15 cellular contexts compared by ENCODE assay signal in genomic region chr9:116632990-116633441, GRCh38. TPM values are rescaled to one million over a fixed set of nuclear protein-coding genes. Genes with fewer than 3 reads are reported as not detected.
DNase-seq lines count a peak whose midpoint lies in the region; ATAC-seq and TF ChIP-seq lines count a peak whose summit lies in the region.
"Had no signal": no experiment of that assay in that cellular context is flagged by ENCODE, and none has a peak within 500 bp of the region (broad histone marks: within the 10 kb centered on the region; RNA-seq: fewer than 3 reads in every experiment).

No MANE protein-coding gene starts in this region.

- POLR2A ChIA-PET in SK-N-SH (lab: Yijun Ruan, JAX) = no interaction called here

- no peaks in the 10 kb centered on the region for H3K79me2 ChIP-seq in SK-N-SH (ENCODE audit: insufficient read depth)

- peak overlapping the region; percentile 47 for H3K4me2 ChIP-seq in SK-N-SH

- TF ChIP-seq EP300 in SK-N-SH (IDR thresholded peaks at IDR 0.05; ENCODE audit: borderline replicate concordance in 1 of 2, low read depth in 1 of 2, low read length in 1 of 2) (peak; percentile 40 to 77; a peak in 2 of 4 replicates), suprapubic skin (IDR thresholded peaks at IDR 0.05) (no peak)

- no peak for TF ChIP-seq CTCF in SK-N-SH (IDR thresholded peaks at IDR 0.05)
- TF ChIP-seq CTCF in suprapubic skin (IDR thresholded peaks at IDR 0.05) = no peak
- TF ChIP-seq CTCF in lower lobe of right lung (IDR thresholded peaks at IDR 0.05) = no peak

- peaks cover 13% of the 10 kb centered on the region for H3K36me3 Mint-ChIP-seq in activated naive CD8-positive, alpha-beta T cell treated with anti-CD3 and anti-CD28 coated beads, Interleukin-2, amount 50 U/mL, for 24 hours (ENCODE audit: low read depth)
- peaks cover 12% of the 10 kb centered on the region for H3K36me3 Mint-ChIP-seq in activated naive CD8-positive, alpha-beta T cell treated with anti-CD3 and anti-CD28 coated beads for 36 hours
- H3K36me3 Mint-ChIP-seq: brain had no signal

- peak; percentile 65 for ATAC-seq in activated naive CD8-positive, alpha-beta T cell treated with anti-CD3 and anti-CD28 coated beads, Interleukin-2, amount 50 U/mL, for 24 hours
- ATAC-seq in Right ventricle myocardium superior (ENCODE audit: poor library complexity) (peak; percentile 61), GM21723 (IDR thresholded peaks at IDR 0.05; ENCODE audit: unreplicated experiment) (no peak), lower lobe of right lung (no peak)

- H3K9ac ChIP-seq in SK-N-SH = no peak overlapping the region

- H3K4me1 ChIP-seq in SK-N-SH (ENCODE audit: control insufficient read depth in 1 of 2, insufficient read depth in 2 of 2, low read depth in 1 of 2, low read length in 1 of 2) (peaks cover 0 to 3% of the 10 kb centered on the region in 2 experiments; a peak in 3 of 4 replicates), suprapubic skin (peaks cover 5% of the 10 kb centered on the region), lower lobe of right lung (no peaks in the 10 kb centered on the region)
- H3K4me1 ChIP-seq: spleen, transverse colon had no signal

- H3K27me3 Mint-ChIP-seq in activated naive CD8-positive, alpha-beta T cell treated with anti-CD3 and anti-CD28 coated beads, Interleukin-2, amount 50 U/mL, for 24 hours = no peaks in the 10 kb centered on the region
- no peaks in the 10 kb centered on the region for H3K27me3 Mint-ChIP-seq in activated naive CD8-positive, alpha-beta T cell treated with anti-CD3 and anti-CD28 coated beads for 36 hours
- H3K27me3 Mint-ChIP-seq: brain had no signal

- H2AFZ ChIP-seq in SK-N-SH (ENCODE audit: low read depth) = no peak overlapping the region

- DNase-seq in activated naive CD8-positive, alpha-beta T cell treated with anti-CD3 and anti-CD28 coated beads, Interleukin-2, amount 50 U/mL, for 24 hours = no peak
- no peak for DNase-seq in activated naive CD8-positive, alpha-beta T cell treated with anti-CD3 and anti-CD28 coated beads for 36 hours
- DNase-seq in SK-N-SH (no peak), Right ventricle myocardium superior (no peak), suprapubic skin (ENCODE audit: low spot score in 2 of 2) (no peak), lower lobe of right lung (no peak), Kasumi-1 (lab: John Stamatoyannopoulos, UW) (no peak)
- DNase-seq: ACHN; activated CD4-positive, alpha-beta T cell treated with anti-CD3 and anti-CD28 coated beads, Interleukin-2, amount 50 U/mL, for 4 hours; mammary epithelial cell; MG63; spleen; transverse colon had no signal

- H3K4me1 Mint-ChIP-seq in activated naive CD8-positive, alpha-beta T cell treated with anti-CD3 and anti-CD28 coated beads, Interleukin-2, amount 50 U/mL, for 24 hours = peaks cover 6% of the 10 kb centered on the region
- peaks cover 4% of the 10 kb centered on the region for H3K4me1 Mint-ChIP-seq in activated naive CD8-positive, alpha-beta T cell treated with anti-CD3 and anti-CD28 coated beads for 36 hours

- H3K27ac ChIP-seq in SK-N-SH (ENCODE audit: low read depth in 2 of 2, low read length in 1 of 2) (peak overlapping the region in 1 of 2 experiments; percentile 55; a peak in 3 of 4 replicates), suprapubic skin (peak overlapping the region; percentile 69), lower lobe of right lung (no peak overlapping the region)
- H3K27ac ChIP-seq: spleen, transverse colon had no signal

- intact Hi-C loops in Right ventricle myocardium superior (cut with DNase I) (no loop called here), lower lobe of right lung (cut with DNase I) (no loop called here)

- no peak overlapping the region for H3K4me3 Mint-ChIP-seq in activated naive CD8-positive, alpha-beta T cell treated with anti-CD3 and anti-CD28 coated beads, Interleukin-2, amount 50 U/mL, for 24 hours
- H3K4me3 Mint-ChIP-seq in activated naive CD8-positive, alpha-beta T cell treated with anti-CD3 and anti-CD28 coated beads for 36 hours = no peak overlapping the region
- H3K4me3 Mint-ChIP-seq: brain had no signal

- TF ChIP-seq POLR2A in suprapubic skin (IDR thresholded peaks at IDR 0.05) = no peak

- H3K4me3 ChIP-seq in SK-N-SH (ENCODE audit: low read depth in 2 of 2, low read length in 1 of 2) (no peak overlapping the region), suprapubic skin (no peak overlapping the region), lower lobe of right lung (no peak overlapping the region)
- H3K4me3 ChIP-seq: MG63, spleen, transverse colon had no signal

- H3K9me3 Mint-ChIP-seq in activated naive CD8-positive, alpha-beta T cell treated with anti-CD3 and anti-CD28 coated beads, Interleukin-2, amount 50 U/mL, for 24 hours = no peaks in the 10 kb centered on the region
- no peaks in the 10 kb centered on the region for H3K9me3 Mint-ChIP-seq in activated naive CD8-positive, alpha-beta T cell treated with anti-CD3 and anti-CD28 coated beads for 36 hours
- H3K9me3 Mint-ChIP-seq: brain had no signal

- TF ChIP-seq RAD21 in SK-N-SH (IDR thresholded peaks at IDR 0.05; ENCODE audit: low read length) = no peak

- CTCF ChIA-PET in SK-N-SH (lab: Yijun Ruan, JAX) = interaction anchor here (1.1 to 1.2 kb wide), 2 partner anchors 61 to 1039 kb away, joined by 3 to 4 read pairs; no protein-coding TSS in a partner anchor

- WGBS in SK-N-SH (ENCODE audit: low lambda C conversion rate) = 40% methylated on average over 3 of the region's 3 CpGs
- 56% methylated on average over 3 of the region's 3 CpGs for WGBS in suprapubic skin

- no peaks in the 10 kb centered on the region for H4K20me1 ChIP-seq in SK-N-SH (ENCODE audit: insufficient read depth)

- no peaks in the 10 kb centered on the region for H3K36me3 ChIP-seq in SK-N-SH (replicated peaks in 1 of 2; ENCODE audit: control insufficient read depth in 1 of 2, insufficient read depth in 2 of 2, low read length in 1 of 2)
- H3K36me3 ChIP-seq in suprapubic skin = no peaks in the 10 kb centered on the region
- H3K36me3 ChIP-seq in lower lobe of right lung = no peaks in the 10 kb centered on the region
- H3K36me3 ChIP-seq: MG63, spleen, transverse colon had no signal

- H3K27ac Mint-ChIP-seq in activated naive CD8-positive, alpha-beta T cell treated with anti-CD3 and anti-CD28 coated beads, Interleukin-2, amount 50 U/mL, for 24 hours = no peak overlapping the region
- no peak overlapping the region for H3K27ac Mint-ChIP-seq in activated naive CD8-positive, alpha-beta T cell treated with anti-CD3 and anti-CD28 coated beads for 36 hours
- H3K27ac Mint-ChIP-seq: brain had no signal

- H3F3A ChIP-seq in SK-N-SH (replicated peaks; ENCODE audit: insufficient read depth) = peaks cover 3% of the 10 kb centered on the region

- H3K27me3 ChIP-seq in SK-N-SH (ENCODE audit: insufficient read depth) (no peaks in the 10 kb centered on the region), suprapubic skin (no peaks in the 10 kb centered on the region), lower lobe of right lung (ENCODE audit: low read depth) (no peaks in the 10 kb centered on the region)
- H3K27me3 ChIP-seq: MG63, spleen, transverse colon had no signal

- no peaks in the 10 kb centered on the region for H3K9me2 ChIP-seq in SK-N-SH

- no peaks in the 10 kb centered on the region for H3K9me3 ChIP-seq in SK-N-SH
- no peaks in the 10 kb centered on the region for H3K9me3 ChIP-seq in suprapubic skin
- no peaks in the 10 kb centered on the region for H3K9me3 ChIP-seq in lower lobe of right lung
- H3K9me3 ChIP-seq: MG63, spleen, transverse colon had no signal

TF ChIP-seq in SK-N-SH, 30 proteins besides CTCF, POLR2A, EP300 and RAD21 (continues in another document):
- TF ChIP-seq GATA2 (CRISPR knock-in tag; IDR thresholded peaks at IDR 0.05) (no peak), TCF12 (IDR thresholded peaks at IDR 0.05) (peak; percentile 96), EZH2phosphoT487 (IDR thresholded peaks at IDR 0.05; ENCODE audit: borderline replicate concordance, low read depth) (no peak), ZBTB33 (IDR thresholded peaks at IDR 0.05; ENCODE audit: borderline replicate concordance, low read depth) (no peak), RXRA (IDR thresholded peaks at IDR 0.05; ENCODE audit: borderline replicate concordance, low read depth) (peak; percentile 34; the same call in 1 of the 2 replicates), TEAD4 (IDR thresholded peaks at IDR 0.05; ENCODE audit: borderline replicate concordance, insufficient read depth) (peak; percentile 67; the same call in 1 of the 2 replicates), PBX3 (IDR thresholded peaks at IDR 0.05) (peak; percentile 97), ELF1 (IDR thresholded peaks at IDR 0.05) (no peak), POLR2AphosphoS5 (IDR thresholded peaks at IDR 0.05; ENCODE audit: low read depth, low read length) (peak; percentile 74; the same call in 1 of the 2 replicates), FOSL2 (IDR thresholded peaks at IDR 0.05; ENCODE audit: borderline replicate concordance, low read depth) (peak; percentile 78)

RNA-seq across cellular contexts. Expression of gene TRIM32, which starts 54.1 kb away (rescaled TPM):
- total RNA-seq in activated naive CD8-positive, alpha-beta T cell treated with anti-CD3 and anti-CD28 coated beads for 36 hours = 10 to 100 TPM; 11.1 to 13.7 TPM
- polyA plus RNA-seq in SK-N-SH (2012; rRNA removed) = 10.2 and 14.5 TPM in 2 replicates
- 9.6 and 11.7 TPM in 2 replicates for polyA plus RNA-seq in SK-N-SH (2012; cell fraction: cytosol; rRNA removed)
- polyA plus RNA-seq in SK-N-SH (2012; cell fraction: nucleus; rRNA removed) = 14.8 and 15.0 TPM in 2 replicates
- total RNA-seq in Right ventricle myocardium superior (15.2 TPM), suprapubic skin (10 to 100 TPM; 10.8 to 12.8 (median 12.0) TPM), lower lobe of right lung (17.3 TPM)

Comparison
In these comparisons a context has a peak if more than half of its experiments do, and no peak if none do; other contexts are left out.
1. ATAC-seq: peak in activated naive CD8-positive, alpha-beta T cell treated with anti-CD3 and anti-CD28 coated beads, Interleukin-2, amount 50 U/mL, for 24 hours (single experiment) and Right ventricle myocardium superior (single experiment); none in GM21723 (single experiment) and lower lobe of right lung (0 of 2).